In genomic region chr14:76257111-76257803, GRCh38 we compare ENCODE assay signal across 1 cellular context.
TF ChIP-seq lines count a peak whose summit lies in the region.

No MANE protein-coding gene starts in this region.

TF ChIP-seq in H1, 55 proteins besides CTCF, POLR2A, EP300 and RAD21 (continued from another document):
- TF ChIP-seq, protein P1, sequence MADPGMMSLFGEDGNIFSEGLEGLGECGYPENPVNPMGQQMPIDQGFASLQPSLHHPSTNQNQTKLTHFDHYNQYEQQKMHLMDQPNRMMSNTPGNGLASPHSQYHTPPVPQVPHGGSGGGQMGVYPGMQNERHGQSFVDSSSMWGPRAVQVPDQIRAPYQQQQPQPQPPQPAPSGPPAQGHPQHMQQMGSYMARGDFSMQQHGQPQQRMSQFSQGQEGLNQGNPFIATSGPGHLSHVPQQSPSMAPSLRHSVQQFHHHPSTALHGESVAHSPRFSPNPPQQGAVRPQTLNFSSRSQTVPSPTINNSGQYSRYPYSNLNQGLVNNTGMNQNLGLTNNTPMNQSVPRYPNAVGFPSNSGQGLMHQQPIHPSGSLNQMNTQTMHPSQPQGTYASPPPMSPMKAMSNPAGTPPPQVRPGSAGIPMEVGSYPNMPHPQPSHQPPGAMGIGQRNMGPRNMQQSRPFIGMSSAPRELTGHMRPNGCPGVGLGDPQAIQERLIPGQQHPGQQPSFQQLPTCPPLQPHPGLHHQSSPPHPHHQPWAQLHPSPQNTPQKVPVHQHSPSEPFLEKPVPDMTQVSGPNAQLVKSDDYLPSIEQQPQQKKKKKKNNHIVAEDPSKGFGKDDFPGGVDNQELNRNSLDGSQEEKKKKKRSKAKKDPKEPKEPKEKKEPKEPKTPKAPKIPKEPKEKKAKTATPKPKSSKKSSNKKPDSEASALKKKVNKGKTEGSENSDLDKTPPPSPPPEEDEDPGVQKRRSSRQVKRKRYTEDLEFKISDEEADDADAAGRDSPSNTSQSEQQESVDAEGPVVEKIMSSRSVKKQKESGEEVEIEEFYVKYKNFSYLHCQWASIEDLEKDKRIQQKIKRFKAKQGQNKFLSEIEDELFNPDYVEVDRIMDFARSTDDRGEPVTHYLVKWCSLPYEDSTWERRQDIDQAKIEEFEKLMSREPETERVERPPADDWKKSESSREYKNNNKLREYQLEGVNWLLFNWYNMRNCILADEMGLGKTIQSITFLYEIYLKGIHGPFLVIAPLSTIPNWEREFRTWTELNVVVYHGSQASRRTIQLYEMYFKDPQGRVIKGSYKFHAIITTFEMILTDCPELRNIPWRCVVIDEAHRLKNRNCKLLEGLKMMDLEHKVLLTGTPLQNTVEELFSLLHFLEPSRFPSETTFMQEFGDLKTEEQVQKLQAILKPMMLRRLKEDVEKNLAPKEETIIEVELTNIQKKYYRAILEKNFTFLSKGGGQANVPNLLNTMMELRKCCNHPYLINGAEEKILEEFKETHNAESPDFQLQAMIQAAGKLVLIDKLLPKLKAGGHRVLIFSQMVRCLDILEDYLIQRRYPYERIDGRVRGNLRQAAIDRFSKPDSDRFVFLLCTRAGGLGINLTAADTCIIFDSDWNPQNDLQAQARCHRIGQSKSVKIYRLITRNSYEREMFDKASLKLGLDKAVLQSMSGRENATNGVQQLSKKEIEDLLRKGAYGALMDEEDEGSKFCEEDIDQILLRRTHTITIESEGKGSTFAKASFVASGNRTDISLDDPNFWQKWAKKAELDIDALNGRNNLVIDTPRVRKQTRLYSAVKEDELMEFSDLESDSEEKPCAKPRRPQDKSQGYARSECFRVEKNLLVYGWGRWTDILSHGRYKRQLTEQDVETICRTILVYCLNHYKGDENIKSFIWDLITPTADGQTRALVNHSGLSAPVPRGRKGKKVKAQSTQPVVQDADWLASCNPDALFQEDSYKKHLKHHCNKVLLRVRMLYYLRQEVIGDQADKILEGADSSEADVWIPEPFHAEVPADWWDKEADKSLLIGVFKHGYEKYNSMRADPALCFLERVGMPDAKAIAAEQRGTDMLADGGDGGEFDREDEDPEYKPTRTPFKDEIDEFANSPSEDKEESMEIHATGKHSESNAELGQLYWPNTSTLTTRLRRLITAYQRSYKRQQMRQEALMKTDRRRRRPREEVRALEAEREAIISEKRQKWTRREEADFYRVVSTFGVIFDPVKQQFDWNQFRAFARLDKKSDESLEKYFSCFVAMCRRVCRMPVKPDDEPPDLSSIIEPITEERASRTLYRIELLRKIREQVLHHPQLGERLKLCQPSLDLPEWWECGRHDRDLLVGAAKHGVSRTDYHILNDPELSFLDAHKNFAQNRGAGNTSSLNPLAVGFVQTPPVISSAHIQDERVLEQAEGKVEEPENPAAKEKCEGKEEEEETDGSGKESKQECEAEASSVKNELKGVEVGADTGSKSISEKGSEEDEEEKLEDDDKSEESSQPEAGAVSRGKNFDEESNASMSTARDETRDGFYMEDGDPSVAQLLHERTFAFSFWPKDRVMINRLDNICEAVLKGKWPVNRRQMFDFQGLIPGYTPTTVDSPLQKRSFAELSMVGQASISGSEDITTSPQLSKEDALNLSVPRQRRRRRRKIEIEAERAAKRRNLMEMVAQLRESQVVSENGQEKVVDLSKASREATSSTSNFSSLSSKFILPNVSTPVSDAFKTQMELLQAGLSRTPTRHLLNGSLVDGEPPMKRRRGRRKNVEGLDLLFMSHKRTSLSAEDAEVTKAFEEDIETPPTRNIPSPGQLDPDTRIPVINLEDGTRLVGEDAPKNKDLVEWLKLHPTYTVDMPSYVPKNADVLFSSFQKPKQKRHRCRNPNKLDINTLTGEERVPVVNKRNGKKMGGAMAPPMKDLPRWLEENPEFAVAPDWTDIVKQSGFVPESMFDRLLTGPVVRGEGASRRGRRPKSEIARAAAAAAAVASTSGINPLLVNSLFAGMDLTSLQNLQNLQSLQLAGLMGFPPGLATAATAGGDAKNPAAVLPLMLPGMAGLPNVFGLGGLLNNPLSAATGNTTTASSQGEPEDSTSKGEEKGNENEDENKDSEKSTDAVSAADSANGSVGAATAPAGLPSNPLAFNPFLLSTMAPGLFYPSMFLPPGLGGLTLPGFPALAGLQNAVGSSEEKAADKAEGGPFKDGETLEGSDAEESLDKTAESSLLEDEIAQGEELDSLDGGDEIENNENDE (IDR thresholded peaks at IDR 0.05; ENCODE audit: insufficient replicate concordance, low read length), result no peak
- TF ChIP-seq RNF2 (IDR thresholded peaks at IDR 0.05; ENCODE audit: borderline replicate concordance, low read depth, low read length, missing control alignments, poor library complexity, severe bottlenecking) (no peak), CHD2 (IDR thresholded peaks at IDR 0.05; ENCODE audit: low read length) (no peak), SAP30 (IDR thresholded peaks at IDR 0.05; ENCODE audit: insufficient read depth, insufficient replicate concordance, low read length) (no peak), ASH2L (IDR thresholded peaks at IDR 0.05; ENCODE audit: low read length) (no peak), BRCA1 (IDR thresholded peaks at IDR 0.05; ENCODE audit: low read depth, low read length) (no peak), CTBP2 (IDR thresholded peaks at IDR 0.05; ENCODE audit: borderline replicate concordance, insufficient read depth, insufficient read length, low read length) (no peak), HDAC6 (IDR thresholded peaks at IDR 0.05; ENCODE audit: low read depth, low read length) (no peak), TBP (IDR thresholded peaks at IDR 0.05; ENCODE audit: low read depth, low read length) (no peak)
- TF ChIP-seq, protein P2, sequence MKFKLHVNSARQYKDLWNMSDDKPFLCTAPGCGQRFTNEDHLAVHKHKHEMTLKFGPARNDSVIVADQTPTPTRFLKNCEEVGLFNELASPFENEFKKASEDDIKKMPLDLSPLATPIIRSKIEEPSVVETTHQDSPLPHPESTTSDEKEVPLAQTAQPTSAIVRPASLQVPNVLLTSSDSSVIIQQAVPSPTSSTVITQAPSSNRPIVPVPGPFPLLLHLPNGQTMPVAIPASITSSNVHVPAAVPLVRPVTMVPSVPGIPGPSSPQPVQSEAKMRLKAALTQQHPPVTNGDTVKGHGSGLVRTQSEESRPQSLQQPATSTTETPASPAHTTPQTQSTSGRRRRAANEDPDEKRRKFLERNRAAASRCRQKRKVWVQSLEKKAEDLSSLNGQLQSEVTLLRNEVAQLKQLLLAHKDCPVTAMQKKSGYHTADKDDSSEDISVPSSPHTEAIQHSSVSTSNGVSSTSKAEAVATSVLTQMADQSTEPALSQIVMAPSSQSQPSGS (IDR thresholded peaks at IDR 0.05; ENCODE audit: low read length), result no peak
